Comparison of ENCODE assay signal across 26 cellular contexts in genomic region chr5:146005264-146005663, GRCh38.
"Had no signal": no experiment of that assay in that cellular context is flagged by ENCODE, and none has a peak within 500 bp of the region (broad histone marks: within the 10 kb centered on the region; RNA-seq: fewer than 3 reads in every experiment).

No MANE protein-coding gene starts in this region.

- H3K4me3 ChIP-seq: heart left ventricle, right atrium auricular region, smooth muscle cell, suprapubic skin, tibial nerve had no signal

- H3K4me2 ChIP-seq: smooth muscle cell had no signal

- H3K36me3 ChIP-seq: heart left ventricle, right atrium auricular region, tibial nerve had no signal

- DNase-seq: activated B cell treated with CpG ODN at 0.5 μM for 24 hours; activated CD4-positive, alpha-beta T cell treated with anti-CD3 and anti-CD28 coated beads, Interleukin-2, amount 50 U/mL, for 1 hour; activated CD8-positive, alpha-beta T cell treated with anti-CD3 and anti-CD28 coated beads for 36 hours; activated gamma-delta T cell treated with Interleukin-2 at 50 U/mL for 16 hours; activated naive CD4-positive, alpha-beta T cell treated with anti-CD3 and anti-CD28 coated beads, Interleukin-2, amount 50 U/mL, for 16 hours; activated T-cell treated with anti-CD3 and anti-CD28 coated beads, Interleukin-2, amount 50 U/mL, for 4 hours; amniotic stem cell; caudate nucleus; cortex of kidney; effector memory CD8-positive, alpha-beta T cell; erythroblast; heart left ventricle; hypothalamus; mesenchymal stem cell; naive thymus-derived CD8-positive, alpha-beta T cell; nucleus accumbens; stimulated activated CD4-positive, alpha-beta T cell treated with anti-CD3 and anti-CD28 coated beads, Interleukin-1b, Interleukin-23, amount 100 ng/mL, for 48 hours; stimulated activated CD4-positive, alpha-beta T cell treated with anti-CD3 and anti-CD28 coated beads, Interleukin-4, amount 100 ng/mL, for 4 hours; stimulated activated CD8-positive, alpha-beta memory T cell treated with anti-CD3 and anti-CD28 coated beads, Interleukin-4, amount 100 ng/mL, for 48 hours; stimulated activated naive B cell treated with anti-CD40 and anti-IgM and Interleukin-4, amounts not matched to agents 10 μg/mL and 1 μg/mL and 100 μg/mL, for 72 hours; T-helper 2 cell had no signal

- H3K9me3 ChIP-seq: right atrium auricular region, suprapubic skin, tibial nerve had no signal

- ATAC-seq: activated CD8-positive, alpha-beta T cell treated with anti-CD3 and anti-CD28 coated beads for 36 hours; activated T-cell treated with anti-CD3 and anti-CD28 coated beads, Interleukin-2, amount 50 U/mL, for 4 hours; activated T-helper 17 cell treated with anti-CD3 and anti-CD28 coated beads, Interleukin-2, amount 50 U/mL, for 72 hours; effector memory CD8-positive, alpha-beta T cell; heart left ventricle; naive thymus-derived CD8-positive, alpha-beta T cell had no signal

- H3K4me1 ChIP-seq: heart left ventricle, right atrium auricular region, suprapubic skin, tibial nerve had no signal

- H3K27ac ChIP-seq: heart left ventricle, right atrium auricular region, suprapubic skin, tibial nerve had no signal

- H3K27me3 ChIP-seq: heart left ventricle, right atrium auricular region, suprapubic skin, tibial nerve had no signal
